Comparison of ENCODE assay signal across 8 cellular contexts in the genomic region with DNA sequence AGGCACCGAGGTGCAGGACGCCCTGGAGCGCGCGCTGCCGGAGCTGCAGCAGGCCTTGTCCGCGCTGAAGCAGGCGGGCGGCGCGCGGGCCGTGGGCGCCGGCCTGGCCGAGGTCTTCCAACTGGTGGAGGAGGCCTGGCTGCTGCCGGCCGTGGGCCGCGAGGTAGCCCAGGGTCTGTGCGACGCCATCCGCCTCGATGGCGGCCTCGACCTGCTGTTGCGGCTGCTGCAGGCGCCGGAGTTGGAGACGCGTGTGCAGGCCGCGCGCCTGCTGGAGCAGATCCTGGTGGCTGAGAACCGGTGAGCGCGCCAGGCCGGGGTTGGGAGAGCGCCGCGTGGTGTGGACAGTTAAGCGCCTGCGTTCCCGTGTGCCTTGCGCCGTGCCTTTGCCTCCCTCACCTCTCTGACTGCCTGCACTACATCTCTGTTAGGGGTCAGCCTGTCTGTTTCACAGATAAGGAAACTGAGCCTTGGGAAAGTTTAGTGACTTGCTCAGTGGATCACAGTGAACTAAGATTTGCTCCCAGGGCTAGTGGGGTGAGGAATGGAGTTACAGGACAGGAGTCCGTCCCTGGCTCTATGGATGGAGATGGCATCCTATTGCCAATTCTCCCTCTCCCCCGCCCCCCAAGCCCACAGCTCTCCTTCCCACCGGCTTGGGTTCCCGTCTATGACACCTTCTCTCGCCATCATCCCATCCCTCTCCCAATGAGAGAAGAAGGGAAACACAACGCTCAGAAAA. TPM values are rescaled to one million over a fixed set of nuclear protein-coding genes. Genes with fewer than 3 reads are reported as not detected.
DNase-seq lines count a peak whose midpoint lies in the region; ATAC-seq and TF ChIP-seq lines count a peak whose summit lies in the region.
"Had no signal": no experiment of that assay in that cellular context is flagged by ENCODE, and none has a peak within 500 bp of the region (broad histone marks: within the 10 kb centered on the region; RNA-seq: fewer than 3 reads in every experiment).

No MANE protein-coding gene starts in this region.

- H3K4me1 Mint-ChIP-seq in effector memory CD8-positive, alpha-beta T cell (ENCODE audit: low read depth in 2 of 2): peaks cover 16 to 19% of the 10 kb centered on the region in 2 donors
- H3K4me1 Mint-ChIP-seq in natural killer cell treated with Interleukin-12 subunit alpha and Interleukin-12 subunit beta and Interleukin-15 and Interleukin-18, amount 100 ng/mL, for 72 hours (ENCODE audit: low read depth in 2 of 2): peaks cover 12 to 18% of the 10 kb centered on the region in 2 donors

- TF ChIP-seq CTCF in GM12865 (IDR thresholded peaks at IDR 0.05; ENCODE audit: insufficient read depth, low read depth, low read length, missing control alignments): no peak

- H3K4me3 Mint-ChIP-seq in effector memory CD8-positive, alpha-beta T cell: peak overlapping the region; percentile 94 to 96
- peak overlapping the region; percentile 88 for H3K4me3 Mint-ChIP-seq in natural killer cell treated with Interleukin-12 subunit alpha and Interleukin-12 subunit beta and Interleukin-15 and Interleukin-18, amount 100 ng/mL, for 72 hours

- DNase-seq in GM12865 (ENCODE audit: low read depth): peak; percentile 55
- peak; percentile 15 for DNase-seq in HCEC 1CT
- peak; percentile 58 for DNase-seq in SK-N-DZ (ENCODE audit: low spot score)
- peak in 1 of 3 experiments; percentile 9 for DNase-seq in effector memory CD8-positive, alpha-beta T cell
- DNase-seq in natural killer cell treated with Interleukin-12 subunit alpha and Interleukin-12 subunit beta and Interleukin-15 and Interleukin-18, amount 100 ng/mL, for 72 hours (ENCODE audit: low spot score): no peak
- DNase-seq in cortex of kidney (lab: John Stamatoyannopoulos, UW): no peak

- H3K4me3 ChIP-seq in GM12865 (ENCODE audit: low read depth, low read length): peak overlapping the region; percentile 76

- H3K27me3 Mint-ChIP-seq in effector memory CD8-positive, alpha-beta T cell: no peaks in the 10 kb centered on the region
- H3K27me3 Mint-ChIP-seq in natural killer cell treated with Interleukin-12 subunit alpha and Interleukin-12 subunit beta and Interleukin-15 and Interleukin-18, amount 100 ng/mL, for 72 hours: no peaks in the 10 kb centered on the region

- peak overlapping the region; percentile 94 to 99 for H3K27ac Mint-ChIP-seq in effector memory CD8-positive, alpha-beta T cell
- H3K27ac Mint-ChIP-seq in natural killer cell treated with Interleukin-12 subunit alpha and Interleukin-12 subunit beta and Interleukin-15 and Interleukin-18, amount 100 ng/mL, for 72 hours: peak overlapping the region; percentile 53 to 54

- peaks cover 7% of the 10 kb centered on the region for H3K36me3 Mint-ChIP-seq in effector memory CD8-positive, alpha-beta T cell (ENCODE audit: insufficient read depth)
- no peaks in the 10 kb centered on the region for H3K36me3 Mint-ChIP-seq in natural killer cell treated with Interleukin-12 subunit alpha and Interleukin-12 subunit beta and Interleukin-15 and Interleukin-18, amount 100 ng/mL, for 72 hours

- H3K9me3 Mint-ChIP-seq in effector memory CD8-positive, alpha-beta T cell: no peaks in the 10 kb centered on the region
- H3K9me3 Mint-ChIP-seq in natural killer cell treated with Interleukin-12 subunit alpha and Interleukin-12 subunit beta and Interleukin-15 and Interleukin-18, amount 100 ng/mL, for 72 hours: no peaks in the 10 kb centered on the region

- ATAC-seq in effector memory CD8-positive, alpha-beta T cell (replicated peaks): peak; percentile 0
- peak in 1 of 2 donors; percentile 8 for ATAC-seq in natural killer cell treated with Interleukin-12 subunit alpha and Interleukin-12 subunit beta and Interleukin-15 and Interleukin-18, amount 100 ng/mL, for 72 hours
- ATAC-seq in GM21381 (IDR thresholded peaks at IDR 0.05; ENCODE audit: unreplicated experiment): no peak

RNA-seq across cellular contexts. Expression of a gene that starts 0.9 kb away (rescaled TPM):
- polyA plus RNA-seq in SK-N-DZ (2014; cell fraction: cytosol; rRNA removed): 49.9 and 50.4 TPM in 2 replicates
- 54.6 and 60.5 TPM in 2 replicates for polyA plus RNA-seq in SK-N-DZ (2014; cell fraction: nucleus; rRNA removed)
- 10 to 100 TPM; 29.4 to 46.2 TPM for total RNA-seq in natural killer cell treated with Interleukin-12 subunit alpha and Interleukin-12 subunit beta and Interleukin-15 and Interleukin-18, amount 100 ng/mL, for 72 hours

RNA-seq across cellular contexts. Expression of a gene that starts 2.3 kb away (rescaled TPM):
- polyA plus RNA-seq in SK-N-DZ (2014; cell fraction: cytosol; rRNA removed): 0.57 and 1.6 TPM in 2 replicates
- 3.8 and 4.2 TPM in 2 replicates for polyA plus RNA-seq in SK-N-DZ (2014; cell fraction: nucleus; rRNA removed)
- 1 to 10 TPM in 1 of 2 donors, under 1 TPM in 1; 0.52 to 1.3 TPM for total RNA-seq in natural killer cell treated with Interleukin-12 subunit alpha and Interleukin-12 subunit beta and Interleukin-15 and Interleukin-18, amount 100 ng/mL, for 72 hours

RNA-seq across cellular contexts. Expression of a gene that starts 7.4 kb away (rescaled TPM):
- polyA plus RNA-seq in SK-N-DZ (2014; cell fraction: cytosol; rRNA removed): not detected in 2 replicates
- not detected in 2 replicates for polyA plus RNA-seq in SK-N-DZ (2014; cell fraction: nucleus; rRNA removed)
- total RNA-seq in natural killer cell treated with Interleukin-12 subunit alpha and Interleukin-12 subunit beta and Interleukin-15 and Interleukin-18, amount 100 ng/mL, for 72 hours: not detected
- total RNA-seq: subcutaneous adipose tissue had no signal

RNA-seq across cellular contexts. Expression of a gene that starts 15.0 kb away (rescaled TPM):
- 139 and 142 TPM in 2 replicates for polyA plus RNA-seq in SK-N-DZ (2014; cell fraction: cytosol; rRNA removed)
- 96.3 and 97.9 TPM in 2 replicates for polyA plus RNA-seq in SK-N-DZ (2014; cell fraction: nucleus; rRNA removed)
- total RNA-seq in natural killer cell treated with Interleukin-12 subunit alpha and Interleukin-12 subunit beta and Interleukin-15 and Interleukin-18, amount 100 ng/mL, for 72 hours: 100 to 1,000 TPM in 1 of 2 donors, 10 to 100 TPM in 1; 74.9 to 122 TPM

RNA-seq across cellular contexts. Expression of a gene that starts 33.6 kb away (rescaled TPM):
- 8.9 and 13.0 TPM in 2 replicates for polyA plus RNA-seq in SK-N-DZ (2014; cell fraction: cytosol; rRNA removed)
- 3.4 and 6.9 TPM in 2 replicates for polyA plus RNA-seq in SK-N-DZ (2014; cell fraction: nucleus; rRNA removed)
- total RNA-seq in natural killer cell treated with Interleukin-12 subunit alpha and Interleukin-12 subunit beta and Interleukin-15 and Interleukin-18, amount 100 ng/mL, for 72 hours: 1 to 10 TPM; 3.2 to 8.1 TPM

Comparison
In these comparisons a context has a peak if more than half of its experiments do, and no peak if none do; other contexts are left out.
1. DNase-seq: peak in GM12865 (single experiment), HCEC 1CT (single experiment) and SK-N-DZ (single experiment); none in natural killer cell treated with Interleukin-12 subunit alpha and Interleukin-12 subunit beta and Interleukin-15 and Interleukin-18, amount 100 ng/mL, for 72 hours (single experiment) and cortex of kidney (single experiment).